ENCODE assay signal across 10 cellular contexts in genomic region chr10:79375321-79376077, GRCh38. TPM values are rescaled to one million over a fixed set of nuclear protein-coding genes. Genes with fewer than 3 reads are reported as not detected.
DNase-seq lines count a peak whose midpoint lies in the region; ATAC-seq, FAIRE-seq and TF ChIP-seq lines count a peak whose summit lies in the region.
"Had no signal": no experiment of that assay in that cellular context is flagged by ENCODE, and none has a peak within 500 bp of the region (broad histone marks: within the 10 kb centered on the region; RNA-seq: fewer than 3 reads in every experiment).

No MANE protein-coding gene starts in this region.

- no peak for TF ChIP-seq CTCF in endothelial cell (IDR thresholded peaks at IDR 0.05; ENCODE audit: unreplicated experiment)
- no peak for TF ChIP-seq CTCF in omental fat pad (IDR thresholded peaks at IDR 0.05)

- H3K9me3 Mint-ChIP-seq in endothelial cell (ENCODE audit: unreplicated experiment) = no peaks in the 10 kb centered on the region
- H3K9me3 Mint-ChIP-seq: effector memory CD8-positive, alpha-beta T cell had no signal

- H3K27me3 Mint-ChIP-seq in endothelial cell (ENCODE audit: unreplicated experiment) = peaks cover 8% of the 10 kb centered on the region
- H3K27me3 Mint-ChIP-seq: effector memory CD8-positive, alpha-beta T cell had no signal

- FAIRE-seq in GM12891 (lab: Jason Lieb, UNC) = no peak

- no peaks in the 10 kb centered on the region for H3K36me3 Mint-ChIP-seq in endothelial cell (ENCODE audit: low read depth, unreplicated experiment)

- H3K4me1 Mint-ChIP-seq in endothelial cell (ENCODE audit: unreplicated experiment) = peaks cover 2% of the 10 kb centered on the region

- DNase-seq in activated CD4-positive, CD25-positive, alpha-beta regulatory T cell treated with anti-CD3 and anti-CD28 coated beads, Interleukin-2, amount 50 U/mL, for 72 hours = peak; percentile 23
- DNase-seq in activated CD4-positive, CD25-positive, alpha-beta regulatory T cell (lab: John Stamatoyannopoulos, UW) = no peak
- DNase-seq in NCI-H69 (lab: John Stamatoyannopoulos, UW) = peak; percentile 16
- no peak for DNase-seq in endothelial cell (ENCODE audit: low spot score)
- DNase-seq in omental fat pad (ENCODE audit: low spot score) = no peak
- DNase-seq in GM12891 (ENCODE audit: insufficient read length, low spot score) = no peak
- DNase-seq in amniotic stem cell (lab: John Stamatoyannopoulos, UW) = no peak
- DNase-seq in effector CD4-positive, alpha-beta T cell = no peak
- DNase-seq: 8988T had no signal

- TF ChIP-seq POLR2A in GM12891 (IDR thresholded peaks at IDR 0.05; ENCODE audit: low read depth, low read length) = no peak

- peak overlapping the region; percentile 40 for H3K27ac Mint-ChIP-seq in endothelial cell (ENCODE audit: unreplicated experiment)

- H3K4me3 Mint-ChIP-seq in endothelial cell (ENCODE audit: unreplicated experiment) = no peak overlapping the region
- H3K4me3 Mint-ChIP-seq: effector memory CD8-positive, alpha-beta T cell had no signal

- peak; percentile 43 for ATAC-seq in omental fat pad (ENCODE audit: low FRiP score)

TF ChIP-seq in GM12891, 5 proteins besides CTCF, POLR2A, EP300 and RAD21:
- no peak for TF ChIP-seq POU2F2 (IDR thresholded peaks at IDR 0.05; ENCODE audit: low read depth, low read length)
- TF ChIP-seq TAF1 (IDR thresholded peaks at IDR 0.05; ENCODE audit: low read depth, low read length) = no peak
- TF ChIP-seq PAX5 (IDR thresholded peaks at IDR 0.05; ENCODE audit: insufficient read depth, low read length, severe bottlenecking) = no peak
- TF ChIP-seq POLR2AphosphoS5 (IDR thresholded peaks at IDR 0.05; ENCODE audit: low read depth, low read length) = no peak
- no peak for TF ChIP-seq SPI1 (IDR thresholded peaks at IDR 0.05; ENCODE audit: low read depth, low read length)

RNA-seq across cellular contexts. Expression of gene PPIF, which starts 28.2 kb away (rescaled TPM):
- total RNA-seq in endothelial cell (ENCODE audit: unreplicated experiment) (21.9 TPM), omental fat pad (100 to 1,000 TPM in 2 of 4 donors, 10 to 100 TPM in 2; 34.2 to 141 (median 94.5) TPM)
- polyA plus RNA-seq in GM12891 (2012; ENCODE audit: low read depth, missing spikeins) = 73.2 TPM

Comparison
In these comparisons a context has a peak if more than half of its experiments do, and no peak if none do; other contexts are left out.
1. DNase-seq: peak in activated CD4-positive, CD25-positive, alpha-beta regulatory T cell treated with anti-CD3 and anti-CD28 coated beads, Interleukin-2, amount 50 U/mL, for 72 hours (single experiment) and NCI-H69 (single experiment); none in activated CD4-positive, CD25-positive, alpha-beta regulatory T cell (0 of 4), endothelial cell (single experiment), omental fat pad (single experiment), GM12891 (single experiment), amniotic stem cell (single experiment) and effector CD4-positive, alpha-beta T cell (single experiment).